In the genomic region with DNA sequence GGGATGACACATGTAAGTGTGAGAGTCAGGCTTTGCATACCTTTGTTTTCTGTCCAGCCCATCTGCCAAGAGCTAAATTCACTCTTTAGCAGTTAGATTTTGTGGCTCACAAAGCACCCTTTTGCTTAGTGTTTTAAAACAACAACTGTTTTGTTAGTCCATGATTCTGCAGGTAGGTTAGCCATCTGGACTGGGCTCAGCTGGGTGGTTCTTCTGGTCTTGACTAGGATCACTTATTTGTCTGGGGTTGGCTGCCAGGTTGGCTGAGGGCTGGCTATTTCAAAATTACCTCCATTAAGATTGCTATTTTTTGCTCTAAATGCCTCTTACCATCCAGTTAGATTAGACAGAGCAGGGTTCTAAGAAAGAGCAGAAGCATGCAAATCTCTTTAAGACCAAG, we compare ENCODE assay signal across 35 cellular contexts.
"Had no signal": no experiment of that assay in that cellular context is flagged by ENCODE, and none has a peak within 500 bp of the region (broad histone marks: within the 10 kb centered on the region; RNA-seq: fewer than 3 reads in every experiment).

No MANE protein-coding gene starts in this region.

- H3K36me3 ChIP-seq: MG63 had no signal

- H3K4me3 ChIP-seq: MG63 had no signal

- H3K27me3 ChIP-seq: MG63 had no signal

- DNase-seq: Karpas-422, Kasumi-1, MG63, MM.1S, MV-4-11, NCI-H1048, NCI-H1092, NCI-H1092 treated with DMSO at 0.1 percent for 48 hours, NCI-H1105, NCI-H1105 treated with DMSO at 0.1 percent for 48 hours, NCI-H1417, NCI-H1417 treated with DMSO at 0.1 percent for 48 hours, NCI-H1436, NCI-H1436 treated with DMSO at 0.1 percent for 48 hours, NCI-H146, NCI-H1694, NCI-H1694 treated with DMSO at 0.1 percent for 48 hours, NCI-H187, NCI-H187 treated with DMSO at 0.1 percent for 48 hours, NCI-H1930, NCI-H2029, NCI-H2029 treated with DMSO at 0.1 percent for 48 hours, NCI-H2081, NCI-H2081 treated with DMSO at 0.1 percent for 48 hours, NCI-H2107, NCI-H2171, NCI-H2171 treated with DMSO at 0.1 percent for 48 hours, NCI-H2227 treated with DMSO at 0.1 percent for 48 hours, NCI-H226, NCI-H345, NCI-H446, NCI-H446 treated with DMSO at 0.1 percent for 48 hours, NCI-H510A, NCI-H510A treated with DMSO at 0.1 percent for 48 hours, NCI-H524 had no signal
